21 cellular contexts compared by ENCODE assay signal in genomic region chr22:26394787-26395186, GRCh38. TPM values are rescaled to one million over a fixed set of nuclear protein-coding genes. Genes with fewer than 3 reads are reported as not detected.
DNase-seq lines count a peak whose midpoint lies in the region; ATAC-seq and TF ChIP-seq lines count a peak whose summit lies in the region.
"Had no signal": no experiment of that assay in that cellular context is flagged by ENCODE, and none has a peak within 500 bp of the region (broad histone marks: within the 10 kb centered on the region; RNA-seq: fewer than 3 reads in every experiment).

No MANE protein-coding gene starts in this region.

- H3K4me3 Mint-ChIP-seq in GM23338: no peak overlapping the region; the same call in 2 of the 3 replicates

- no peaks in the 10 kb centered on the region for H3K27me3 ChIP-seq in GM23338 (ENCODE audit: insufficient read depth)
- no peaks in the 10 kb centered on the region for H3K27me3 ChIP-seq in NT2/D1 (ENCODE audit: insufficient read depth, insufficient read length)
- H3K27me3 ChIP-seq: cardiac muscle cell, neutrophil, uterus had no signal

- peak overlapping the region; percentile 75 for H3K27ac ChIP-seq in GM23338 (ENCODE audit: low read depth)
- H3K27ac ChIP-seq: cardiac muscle cell, HL-60, left lung, neutrophil, RWPE1, uterus had no signal

- no peaks in the 10 kb centered on the region for H3K9me3 Mint-ChIP-seq in GM23338

- ATAC-seq in GM23338 (peak; percentile 77), HG03159 (IDR thresholded peaks at IDR 0.05; ENCODE audit: unreplicated experiment) (no peak)
- ATAC-seq: left lung had no signal

- peaks cover 6% of the 10 kb centered on the region for H3K27me3 Mint-ChIP-seq in GM23338 (ENCODE audit: insufficient read depth, low read depth, poor library complexity)

- no peaks in the 10 kb centered on the region for H3K9me2 ChIP-seq in GM23338 (ENCODE audit: insufficient read depth)

- peak; percentile 66 for DNase-seq in GM23338 (ENCODE audit: low spot score)
- peak; percentile 38 for DNase-seq in NCI-H2029 treated with DMSO at 0.1 percent for 48 hours (lab: John Stamatoyannopoulos, UW)
- DNase-seq in NT2/D1 (ENCODE audit: low read depth, low spot score): peak; percentile 68
- peak; percentile 89 for DNase-seq in left kidney (ENCODE audit: low read depth, low spot score)
- no peak for DNase-seq in foreskin melanocyte
- DNase-seq in NCI-H82 (lab: John Stamatoyannopoulos, UW): no peak
- DNase-seq in OCI-M1 (lab: John Stamatoyannopoulos, UW): no peak
- DNase-seq: ACHN; activated CD4-positive, alpha-beta T cell treated with anti-CD3 and anti-CD28 coated beads, Interleukin-2, amount 50 U/mL, for 4 hours; activated naive CD4-positive, alpha-beta T cell; amniotic stem cell; C1 segment of cervical spinal cord; H7; left lung; SW 1271; uterus had no signal

- H3K79me2 ChIP-seq in GM23338 (replicated peaks; ENCODE audit: insufficient read depth): no peaks in the 10 kb centered on the region

- no peak overlapping the region for H2AFZ ChIP-seq in GM23338

- H3K4me1 ChIP-seq in GM23338 (ENCODE audit: insufficient read depth) (no peaks in the 10 kb centered on the region; the same call in 1 of the 2 replicates), NT2/D1 (ENCODE audit: insufficient read depth, insufficient read length) (peaks cover 2% of the 10 kb centered on the region)
- H3K4me1 ChIP-seq: left lung, uterus had no signal

- H3K4me3 ChIP-seq in GM23338: no peak overlapping the region
- H3K4me3 ChIP-seq in NT2/D1 (ENCODE audit: insufficient read length, low read depth): no peak overlapping the region
- H3K4me3 ChIP-seq: cardiac muscle cell, left lung, uterus had no signal

- no peak overlapping the region for H3K4me2 ChIP-seq in GM23338

- no peaks in the 10 kb centered on the region for H3K36me3 Mint-ChIP-seq in GM23338 (ENCODE audit: low read depth)

- H3K4me1 Mint-ChIP-seq in GM23338: peaks cover 14% of the 10 kb centered on the region

- H3K9me3 ChIP-seq in NT2/D1 (ENCODE audit: insufficient read depth, low read length): no peaks in the 10 kb centered on the region
- H3K9me3 ChIP-seq: left lung, neutrophil, uterus had no signal

- H3K36me3 ChIP-seq in GM23338 (ENCODE audit: insufficient read depth): no peaks in the 10 kb centered on the region
- H3K36me3 ChIP-seq in NT2/D1 (ENCODE audit: insufficient read depth, insufficient read length, low read length): no peaks in the 10 kb centered on the region
- H3K36me3 ChIP-seq: cardiac muscle cell, left lung, neutrophil, uterus had no signal

- TF ChIP-seq CTCF in GM23338 (conservative IDR thresholded peaks at IDR 0.05; ENCODE audit: low read depth in 2 of 2): no peak

- no peaks in the 10 kb centered on the region for H4K20me1 ChIP-seq in GM23338 (replicated peaks; ENCODE audit: insufficient read depth)

- no peak overlapping the region for H3K9ac ChIP-seq in NT2/D1 (ENCODE audit: insufficient read length, low read depth)

- H3K27ac Mint-ChIP-seq in GM23338: peak overlapping the region; percentile 6

- no peaks in the 10 kb centered on the region for H3F3A ChIP-seq in GM23338 (replicated peaks; ENCODE audit: low read depth)

TF ChIP-seq in GM23338, 12 proteins besides CTCF, POLR2A, EP300 and RAD21:
- no peak for TF ChIP-seq ZNF114 (CRISPR knock-in tag; IDR thresholded peaks at IDR 0.05)
- TF ChIP-seq JUNB (IDR thresholded peaks at IDR 0.05; ENCODE audit: unreplicated experiment): no peak
- TF ChIP-seq ETS1 (IDR thresholded peaks at IDR 0.05): no peak
- peak; percentile 54; the same call in 1 of the 2 replicates for TF ChIP-seq ZNF462 (CRISPR knock-in tag; IDR thresholded peaks at IDR 0.05)
- no peak for TF ChIP-seq STAT1 (IDR thresholded peaks at IDR 0.05; ENCODE audit: unreplicated experiment)

RNA-seq across cellular contexts. Expression of gene ASPHD2, which starts 34.3 kb away (rescaled TPM):
- 9.3 and 10.0 TPM in 2 replicates for total RNA-seq in GM23338 (2014; rRNA removed; shearing (Covaris generic))
- 6.0 and 8.3 TPM in 2 replicates for polyA plus RNA-seq in GM23338 (2016; fragmentation: Nextera tagmentation; extraction: Ambion mirVana)

Comparison
In these comparisons a context has a peak if more than half of its experiments do, and no peak if none do; other contexts are left out.
1. DNase-seq: peak in GM23338 (single experiment), NCI-H2029 treated with DMSO at 0.1 percent for 48 hours (single experiment), NT2/D1 (single experiment) and left kidney (single experiment); none in foreskin melanocyte (single experiment), NCI-H82 (single experiment) and OCI-M1 (single experiment).